20 cellular contexts compared by ENCODE assay signal in genomic region chr20:11832397-11832796, GRCh38.
DNase-seq lines count a peak whose midpoint lies in the region; ATAC-seq, FAIRE-seq and TF ChIP-seq lines count a peak whose summit lies in the region.
"Had no signal": no experiment of that assay in that cellular context is flagged by ENCODE, and none has a peak within 500 bp of the region (broad histone marks: within the 10 kb centered on the region; RNA-seq: fewer than 3 reads in every experiment).

No MANE protein-coding gene starts in this region.

- H3K4me3 ChIP-seq in A549, result no peak overlapping the region
- H3K4me3 ChIP-seq in H1 (ENCODE audit: extremely low read depth in 1 of 4, insufficient read depth in 2 of 4, low read depth in 3 of 4, low read length in 4 of 4), result no peak overlapping the region
- H3K4me3 ChIP-seq: BLaER1 treated with 17β-estradiol and CSF1 and Interleukin-3, amounts not matched to agents 10 nM and 100 nM had no signal

- POLR2A ChIA-PET in A549 (lab: Yijun Ruan, JAX), result no interaction called here
- POLR2A ChIA-PET in H1 (lab: Charles Lee; ENCODE audit: partially characterized antibody), result no interaction called here

- ATAC-seq in A549, result no peak
- no peak for ATAC-seq in HG02642 (IDR thresholded peaks at IDR 0.05; ENCODE audit: poor library complexity, unreplicated experiment)
- ATAC-seq: CD8-positive, alpha-beta T cell had no signal

- TF ChIP-seq CTCF in A549 (IDR thresholded peaks at IDR 0.05) (no peak), H1 (IDR thresholded peaks at IDR 0.05; ENCODE audit: control extremely low read depth in 1 of 3, insufficient read depth in 1 of 3, low read depth in 1 of 3, low read length in 3 of 3) (no peak)

- H2BK20ac ChIP-seq in H1 (ENCODE audit: low read length), result no peak overlapping the region

- H3K27me3 ChIP-seq in H1 (replicated peaks in 1 of 4; ENCODE audit: control insufficient read depth in 3 of 4, extremely low read depth in 1 of 4, insufficient read depth in 3 of 4, low read length in 3 of 4), result no peaks in the 10 kb centered on the region; a peak in 1 of 7 replicates
- H3K27me3 ChIP-seq: BLaER1 treated with 17β-estradiol and CSF1 and Interleukin-3, amounts not matched to agents 10 nM and 100 nM had no signal

- H3K4me2 ChIP-seq in A549 (no peak overlapping the region), H1 (ENCODE audit: insufficient read depth in 1 of 2, low read depth in 2 of 2, low read length in 2 of 2) (no peak overlapping the region)
- H3K4me2 ChIP-seq: BLaER1 treated with 17β-estradiol and CSF1 and Interleukin-3, amounts not matched to agents 10 nM and 100 nM had no signal

- no peaks in the 10 kb centered on the region for H3K79me2 ChIP-seq in H1 (ENCODE audit: control insufficient read depth in 1 of 2, insufficient read depth in 2 of 2, low read length in 2 of 2)

- H2BK120ac ChIP-seq in H1 (replicated peaks; ENCODE audit: low read depth, low read length), result no peak overlapping the region

- H3K4ac ChIP-seq in H1 (replicated peaks; ENCODE audit: insufficient read length, low read depth, low read length), result no peak overlapping the region

- no peak overlapping the region for H3K23ac ChIP-seq in H1 (ENCODE audit: insufficient read length)

- H4K91ac ChIP-seq in H1 (replicated peaks; ENCODE audit: insufficient read length, low read length), result no peak overlapping the region

- H3K9ac ChIP-seq in H1 (replicated peaks in 1 of 4; ENCODE audit: extremely low read depth in 1 of 4, low read depth in 3 of 4, low read length in 3 of 4), result no peak overlapping the region
- H3K9ac ChIP-seq: BLaER1 treated with 17β-estradiol and CSF1 and Interleukin-3, amounts not matched to agents 10 nM and 100 nM had no signal

- no peaks in the 10 kb centered on the region for H3K79me1 ChIP-seq in H1 (ENCODE audit: low read depth, low read length)

- no peak overlapping the region for H2AFZ ChIP-seq in H1 (ENCODE audit: low read length)

- TF ChIP-seq EP300 in A549 (IDR thresholded peaks at IDR 0.05) (no peak), H1 (IDR thresholded peaks at IDR 0.05; ENCODE audit: borderline replicate concordance in 1 of 2, low read depth in 2 of 2, low read length in 2 of 2) (no peak)

- whole genome bisulfite sequencing in A549 (ENCODE audit: missing lambda C conversion rate), result 6% methylated on average over 1 of the region's 1 CpG
- WGBS in H1 (ENCODE audit: extremely low coverage in 1 of 2, insufficient coverage in 1 of 2, insufficient read length in 1 of 2, insufficient replicate concordance in 2 of 2, low coverage in 1 of 2, low lambda C conversion rate in 2 of 2, missing lambda C conversion rate in 1 of 2), 2 experiments, result 93% methylated on average over 1 of the region's 1 CpG; no CpG with 5 or more reads in 1 of the 2 experiments

- CTCF ChIA-PET in A549 (lab: Yijun Ruan, JAX) (no interaction called here), H1 (lab: Charles Lee; ENCODE audit: partially characterized antibody) (interaction anchor here (0.8 to 1.3 kb wide), 2 partner anchors 12 to 953 kb away, joined by 3 read pairs; no protein-coding TSS in a partner anchor)

- TF ChIP-seq POLR2A in A549 (IDR thresholded peaks at IDR 0.05; ENCODE audit: low read length) (no peak), H1 (IDR thresholded peaks at IDR 0.05; ENCODE audit: control extremely low read depth in 1 of 2, low read depth in 2 of 2, low read length in 2 of 2) (no peak)

- no peak overlapping the region for H2BK5ac ChIP-seq in H1 (ENCODE audit: low read depth, low read length)

- no peaks in the 10 kb centered on the region for H3K36me3 ChIP-seq in H1 (ENCODE audit: control insufficient read depth in 2 of 4, insufficient read depth in 4 of 4, low read length in 3 of 4)
- H3K36me3 ChIP-seq: BLaER1 treated with 17β-estradiol and CSF1 and Interleukin-3, amounts not matched to agents 10 nM and 100 nM had no signal

- TF ChIP-seq RAD21 in A549 (conservative IDR thresholded peaks at IDR 0.05 in 1 of 2, IDR thresholded peaks at IDR 0.05 in 1 of 2), result no peak
- no peak for TF ChIP-seq RAD21 in H1 (IDR thresholded peaks at IDR 0.05 in 1 of 2, conservative IDR thresholded peaks at IDR 0.05 in 1 of 2; ENCODE audit: low read depth in 2 of 2, low read length in 2 of 2)

- H3K4me1 ChIP-seq in A549, result no peaks in the 10 kb centered on the region
- no peaks in the 10 kb centered on the region for H3K4me1 ChIP-seq in H1 (replicated peaks in 1 of 4; ENCODE audit: control insufficient read depth in 3 of 4, insufficient read depth in 4 of 4, low read length in 3 of 4)
- H3K4me1 ChIP-seq: BLaER1 treated with 17β-estradiol and CSF1 and Interleukin-3, amounts not matched to agents 10 nM and 100 nM; Caco-2 had no signal

- H2AK5ac ChIP-seq in H1 (ENCODE audit: low read depth, low read length), result no peak overlapping the region

- no peak overlapping the region for H3K14ac ChIP-seq in H1 (ENCODE audit: insufficient read length)

- no peak overlapping the region for H2BK12ac ChIP-seq in H1 (ENCODE audit: low read depth, low read length)

- H3K9me3 ChIP-seq in A549 (no peaks in the 10 kb centered on the region), H1 (ENCODE audit: insufficient read depth in 2 of 2, low read depth in 1 of 2, low read length in 1 of 2) (0 out of 4 replicates have a peak, but pooled peaks cover 0 to 2% of the 10 kb centered on the region in 2 experiments)
- H3K9me3 ChIP-seq: BLaER1 treated with 17β-estradiol and CSF1 and Interleukin-3, amounts not matched to agents 10 nM and 100 nM; Caco-2 had no signal

- H3K23me2 ChIP-seq in H1 (ENCODE audit: low read depth, low read length), result no peaks in the 10 kb centered on the region; the same call in 1 of the 2 replicates

- no peak overlapping the region for H3K18ac ChIP-seq in H1 (ENCODE audit: extremely low read depth, low read length)

- H3K27ac ChIP-seq in A549 (no peak overlapping the region), H1 (ENCODE audit: low read depth, low read length) (no peak overlapping the region)
- H3K27ac ChIP-seq: BLaER1 treated with 17β-estradiol and CSF1 and Interleukin-3, amounts not matched to agents 10 nM and 100 nM; C4-2B had no signal

- H4K20me1 ChIP-seq in H1 (replicated peaks in 1 of 2; ENCODE audit: control insufficient read depth in 1 of 2, insufficient read depth in 2 of 2, low read length in 2 of 2), result no peaks in the 10 kb centered on the region
- H4K20me1 ChIP-seq: BLaER1 treated with 17β-estradiol and CSF1 and Interleukin-3, amounts not matched to agents 10 nM and 100 nM had no signal

- FAIRE-seq in A549 (lab: Jason Lieb, UNC), result no peak
- peak; percentile 9 for FAIRE-seq in HTR-8/SVneo (lab: Jason Lieb, UNC)
- no peak for FAIRE-seq in H1 (lab: Jason Lieb, UNC)
- FAIRE-seq: A204.1, D721Med, G401.6, GM12891, GM19239 had no signal

- H4K5ac ChIP-seq in H1 (ENCODE audit: insufficient read length, low read depth, low read length), result no peak overlapping the region

- no peak overlapping the region for H2BK15ac ChIP-seq in H1 (ENCODE audit: low read length)

- no peak for DNase-seq in A549 (ENCODE audit: low read depth in 1 of 2, low spot score in 1 of 2)
- DNase-seq in HTR-8/SVneo (ENCODE audit: insufficient read length, low spot score), result no peak
- DNase-seq in H1 (ENCODE audit: low read depth in 1 of 2, low spot score in 2 of 2), result no peak
- DNase-seq in NCI-H1694 treated with DMSO at 0.1 percent for 48 hours (lab: John Stamatoyannopoulos, UW), result no peak
- DNase-seq: 8988T; AML-193; Caco-2; Calu3; CD4-positive, alpha-beta T cell; CD8-positive, alpha-beta T cell; DMS79 treated with DMSO at 0.1 percent for 48 hours; GF-D8 had no signal

- H4K8ac ChIP-seq in H1 (ENCODE audit: extremely low read depth, insufficient read depth, low read length), result no peak overlapping the region

- H3K56ac ChIP-seq in H1 (replicated peaks; ENCODE audit: insufficient read length, low read depth, low read length), result no peak overlapping the region

TF ChIP-seq in A549, 52 proteins besides CTCF, POLR2A, EP300 and RAD21 (continues in another document):
- TF ChIP-seq FOSL2 (IDR thresholded peaks at IDR 0.05), result no peak
- no peak for TF ChIP-seq FOSL2 (CRISPR knock-in tag; IDR thresholded peaks at IDR 0.05)
- TF ChIP-seq NFE2L2 (conservative IDR thresholded peaks at IDR 0.05; ENCODE audit: low read length), result peak; percentile 79
- TF ChIP-seq ZSCAN20 (CRISPR knock-in tag; IDR thresholded peaks at IDR 0.05), result no peak
- no peak for TF ChIP-seq HDAC2 (IDR thresholded peaks at IDR 0.05)
- no peak for TF ChIP-seq SMC3 (IDR thresholded peaks at IDR 0.05)
- TF ChIP-seq PBX3 (IDR thresholded peaks at IDR 0.05), result no peak
- TF ChIP-seq PHF8 (IDR thresholded peaks at IDR 0.05; ENCODE audit: borderline replicate concordance, low read depth), result no peak
- TF ChIP-seq HEYL (CRISPR knock-in tag; IDR thresholded peaks at IDR 0.05), result no peak
- TF ChIP-seq JUNB (IDR thresholded peaks at IDR 0.05), result no peak

TF ChIP-seq in H1, 55 proteins besides CTCF, POLR2A, EP300 and RAD21:
- TF ChIP-seq BACH1 (IDR thresholded peaks at IDR 0.05; ENCODE audit: low read length) (peak; percentile 70), POU5F1 (IDR thresholded peaks at IDR 0.05; ENCODE audit: low read depth, low read length) (no peak)
TF ChIP-seq in H1: peak in this region for 1.

Comparison
In these comparisons a context has a peak if more than half of its experiments do, and no peak if none do; other contexts are left out.
1. Of the 18 proteins assayed by ChIP-seq in both H1 and A549: peak only in H1: none; only in A549: MAFK; in both: none; in neither: 17.